ENCODE assay signal across 29 cellular contexts in the genomic region with DNA sequence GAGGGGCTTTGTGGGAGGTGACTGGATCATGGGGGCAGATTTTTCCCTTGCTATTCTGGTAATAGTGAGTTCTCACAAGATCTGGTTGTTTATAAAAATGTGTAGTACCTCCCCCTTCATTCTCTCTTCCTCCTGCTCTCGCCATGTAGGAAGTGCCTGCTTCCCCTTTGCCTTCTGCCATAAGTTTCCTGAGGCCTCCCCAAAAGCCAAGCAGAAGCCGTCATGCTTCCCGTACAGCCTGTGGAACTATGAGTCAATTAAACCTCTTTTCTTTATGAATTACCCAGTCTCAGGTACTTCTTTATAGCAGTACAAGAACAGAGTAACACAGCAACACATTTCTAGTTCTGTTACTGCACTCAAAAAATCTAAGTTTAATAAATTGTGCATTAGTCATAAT.
A peak's percentile ranks its signal among the peaks of the same experiment; 100 is the strongest.
DNase-seq lines count a peak whose midpoint lies in the region; ATAC-seq, FAIRE-seq and TF ChIP-seq lines count a peak whose summit lies in the region.
"Had no signal": no experiment of that assay in that cellular context is flagged by ENCODE, and none has a peak within 500 bp of the region (broad histone marks: within the 10 kb centered on the region; RNA-seq: fewer than 3 reads in every experiment).

No MANE protein-coding gene starts in this region.

- no TSS peak for BruUV-seq in Calu3 (replicated peaks; lab: Mats Ljungman, UMichigan)

- peak overlapping the region; percentile 21 to 70 (median 58) for H3K4me2 ChIP-seq in BLaER1 treated with 17β-estradiol and CSF1 and Interleukin-3, amounts not matched to agents 10 nM and 100 nM
- no peak overlapping the region for H3K4me2 ChIP-seq in Karpas-422 (ENCODE audit: low read depth, low read length, poor library complexity, severe bottlenecking)
- H3K4me2 ChIP-seq: smooth muscle cell had no signal

- CTCF ChIA-PET in Calu3 (lab: Charles Lee) = no interaction called here

- peaks cover 8% of the 10 kb centered on the region; the same call in 1 of the 2 replicates for H3K79me2 ChIP-seq in Karpas-422 (ENCODE audit: low read length)

- H3K4me3 ChIP-seq in BLaER1 treated with 17β-estradiol and CSF1 and Interleukin-3, amounts not matched to agents 10 nM and 100 nM = no peak overlapping the region
- H3K4me3 ChIP-seq in Karpas-422 (ENCODE audit: low read length) (no peak overlapping the region), left lung (no peak overlapping the region)
- H3K4me3 ChIP-seq: adrenal gland, body of pancreas, pancreas, smooth muscle cell had no signal

- H3K36me3 ChIP-seq in BLaER1 treated with 17β-estradiol and CSF1 and Interleukin-3, amounts not matched to agents 10 nM and 100 nM = peaks cover 0 to 22% (median 3%) of the 10 kb centered on the region in 11 experiments; a peak in 9 of 22 replicates
- H3K36me3 ChIP-seq in Karpas-422 (ENCODE audit: insufficient read depth, low read length) (peaks cover 9% of the 10 kb centered on the region), left lung (no peaks in the 10 kb centered on the region)
- H3K36me3 ChIP-seq: adrenal gland, BE2C, pancreas had no signal

- DNase-seq in Karpas-422 (no peak), UCSD-AML1 (lab: John Stamatoyannopoulos, UW; ENCODE audit: unreplicated experiment) (peak; percentile 49), left lung (peak in 1 of 2 donors; percentile 39), Calu3 (no peak), GM12892 (ENCODE audit: insufficient read length) (no peak)
- DNase-seq in stimulated activated CD8-positive, alpha-beta memory T cell treated with anti-CD3 and anti-CD28 coated beads, Interleukin-4, amount 100 ng/mL, for 48 hours = no peak
- DNase-seq: activated CD4-positive, alpha-beta T cell treated with anti-CD3 and anti-CD28 coated beads, Interleukin-2, amount 10 ng/mL, durations not matched to agents 7 days and 5 days; activated naive CD4-positive, alpha-beta T cell; activated T-cell treated with anti-CD3 and anti-CD28 coated beads, Interleukin-2, amount 50 U/mL, for 48 hours; adrenal gland; BE2C; Caco-2; DMS79 treated with DMSO at 0.1 percent for 48 hours; HCEC 1CT; left ventricle myocardium superior; NCI-H1092 treated with DMSO at 0.1 percent for 48 hours; NCI-H2081 treated with DMSO at 0.1 percent for 48 hours; NCI-H345; pancreas; stimulated activated CD4-positive, alpha-beta T cell treated with anti-CD3 and anti-CD28 coated beads, Interleukin-2, amount 100 ng/mL, for 24 hours; T-helper 2 cell; trophoblast cell had no signal

- H3K27me3 ChIP-seq in BLaER1 treated with 17β-estradiol and CSF1 and Interleukin-3, amounts not matched to agents 10 nM and 100 nM = no peaks in the 10 kb centered on the region
- no peaks in the 10 kb centered on the region for H3K27me3 ChIP-seq in Karpas-422 (ENCODE audit: low read length)
- H3K27me3 ChIP-seq in left lung = no peaks in the 10 kb centered on the region
- H3K27me3 ChIP-seq: adrenal gland, BE2C, body of pancreas, pancreas had no signal

- TF ChIP-seq POLR2A in GM12892 (IDR thresholded peaks at IDR 0.05; ENCODE audit: low read depth, low read length) = no peak

- no peak overlapping the region for H3K9ac ChIP-seq in BLaER1 treated with 17β-estradiol and CSF1 and Interleukin-3, amounts not matched to agents 10 nM and 100 nM
- no peak overlapping the region for H3K9ac ChIP-seq in Karpas-422 (ENCODE audit: low read length)

- peak; percentile 49 for ATAC-seq in left lung
- no peak for ATAC-seq in GM18861 (IDR thresholded peaks at IDR 0.05; ENCODE audit: unreplicated experiment)
- ATAC-seq: body of pancreas; left ventricle myocardium superior; natural killer cell treated with Interleukin-12 subunit alpha and Interleukin-12 subunit beta and Interleukin-15 and Interleukin-18, amount 100 ng/mL, for 72 hours had no signal

- H3K36me3 Mint-ChIP-seq in Calu3 (ENCODE audit: insufficient read depth, unreplicated experiment) = peaks cover 5% of the 10 kb centered on the region
- H3K36me3 Mint-ChIP-seq: natural killer cell treated with Interleukin-12 subunit alpha and Interleukin-12 subunit beta and Interleukin-15 and Interleukin-18, amount 100 ng/mL, for 72 hours had no signal

- no peaks in the 10 kb centered on the region; a peak in 2 of 22 replicates for H4K20me1 ChIP-seq in BLaER1 treated with 17β-estradiol and CSF1 and Interleukin-3, amounts not matched to agents 10 nM and 100 nM
- H4K20me1 ChIP-seq in Karpas-422 (ENCODE audit: insufficient read depth, low read depth, low read length) = no peaks in the 10 kb centered on the region

- peaks cover 22 to 57% (median 41%) of the 10 kb centered on the region in 10 experiments for H3K4me1 ChIP-seq in BLaER1 treated with 17β-estradiol and CSF1 and Interleukin-3, amounts not matched to agents 10 nM and 100 nM
- H3K4me1 ChIP-seq in Karpas-422 (ENCODE audit: low read length) (peaks cover 31% of the 10 kb centered on the region), left lung (peaks cover 0 to 15% of the 10 kb centered on the region in 2 donors)
- H3K4me1 ChIP-seq: BE2C, body of pancreas, pancreas had no signal

- no peaks in the 10 kb centered on the region for H3K9me2 ChIP-seq in Karpas-422 (replicated peaks; ENCODE audit: insufficient read depth, low read length)

- no peak overlapping the region for H3K4me3 Mint-ChIP-seq in Calu3 (ENCODE audit: low read depth, unreplicated experiment)
- H3K4me3 Mint-ChIP-seq: activated CD4-positive, alpha-beta T cell treated with anti-CD3 and anti-CD28 coated beads, Interleukin-2, amount 10 ng/mL, durations not matched to agents 7 days and 5 days; natural killer cell treated with Interleukin-12 subunit alpha and Interleukin-12 subunit beta and Interleukin-15 and Interleukin-18, amount 100 ng/mL, for 72 hours had no signal

- FAIRE-seq in GM12892 (lab: Jason Lieb, UNC) = no peak
- FAIRE-seq: GM18507, islet of Langerhans, pancreas had no signal

- TF ChIP-seq CTCF in left lung (IDR thresholded peaks at IDR 0.05) (no peak), Calu3 (IDR thresholded peaks at IDR 0.05; ENCODE audit: unreplicated experiment) (no peak)

- peak overlapping the region in 9 of 11 experiments; percentile 24 to 66 (median 54); a peak in 14 of 22 replicates for H3K27ac ChIP-seq in BLaER1 treated with 17β-estradiol and CSF1 and Interleukin-3, amounts not matched to agents 10 nM and 100 nM
- peak overlapping the region; percentile 57 for H3K27ac ChIP-seq in Karpas-422 (ENCODE audit: low read length)
- H3K27ac ChIP-seq in left lung = peak overlapping the region in 1 of 2 donors; percentile 45
- H3K27ac ChIP-seq: adrenal gland, body of pancreas, pancreas had no signal

- no peaks in the 10 kb centered on the region for H3K9me3 Mint-ChIP-seq in Calu3 (ENCODE audit: low read depth, unreplicated experiment)
- H3K9me3 Mint-ChIP-seq: activated CD4-positive, alpha-beta T cell treated with anti-CD3 and anti-CD28 coated beads, Interleukin-2, amount 10 ng/mL, durations not matched to agents 7 days and 5 days; natural killer cell treated with Interleukin-12 subunit alpha and Interleukin-12 subunit beta and Interleukin-15 and Interleukin-18, amount 100 ng/mL, for 72 hours had no signal

- H3K4me1 Mint-ChIP-seq in Calu3 (ENCODE audit: low read depth, unreplicated experiment) = peaks cover 9% of the 10 kb centered on the region
- H3K4me1 Mint-ChIP-seq: activated CD4-positive, alpha-beta T cell treated with anti-CD3 and anti-CD28 coated beads, Interleukin-2, amount 10 ng/mL, durations not matched to agents 7 days and 5 days had no signal

- no peaks in the 10 kb centered on the region for H3K27me3 Mint-ChIP-seq in Calu3 (ENCODE audit: unreplicated experiment)
- H3K27me3 Mint-ChIP-seq: activated CD4-positive, alpha-beta T cell treated with anti-CD3 and anti-CD28 coated beads, Interleukin-2, amount 10 ng/mL, durations not matched to agents 7 days and 5 days; natural killer cell treated with Interleukin-12 subunit alpha and Interleukin-12 subunit beta and Interleukin-15 and Interleukin-18, amount 100 ng/mL, for 72 hours had no signal

- H2AFZ ChIP-seq in Karpas-422 (ENCODE audit: low read length) = no peak overlapping the region

- peaks cover 0 to 20% (median 4%) of the 10 kb centered on the region in 11 experiments; a peak in 7 of 22 replicates for H3K9me3 ChIP-seq in BLaER1 treated with 17β-estradiol and CSF1 and Interleukin-3, amounts not matched to agents 10 nM and 100 nM (replicated peaks in 1 of 11)
- H3K9me3 ChIP-seq in Karpas-422 (ENCODE audit: low read length) (no peaks in the 10 kb centered on the region), left lung (no peaks in the 10 kb centered on the region)
- H3K9me3 ChIP-seq: adrenal gland, BE2C, body of pancreas, Caco-2, pancreas had no signal

- intact Hi-C loops in left lung (cut with DNase I) (no loop called here), Calu3 (cut with micrococcal nuclease; ENCODE audit: unreplicated experiment) (no loop called here)

- no peak overlapping the region for H3K27ac Mint-ChIP-seq in Calu3 (ENCODE audit: unreplicated experiment)
- H3K27ac Mint-ChIP-seq: activated CD4-positive, alpha-beta T cell treated with anti-CD3 and anti-CD28 coated beads, Interleukin-2, amount 10 ng/mL, durations not matched to agents 7 days and 5 days; natural killer cell treated with Interleukin-12 subunit alpha and Interleukin-12 subunit beta and Interleukin-15 and Interleukin-18, amount 100 ng/mL, for 72 hours had no signal
